Comparison of ENCODE assay signal across 10 cellular contexts in the genomic region with DNA sequence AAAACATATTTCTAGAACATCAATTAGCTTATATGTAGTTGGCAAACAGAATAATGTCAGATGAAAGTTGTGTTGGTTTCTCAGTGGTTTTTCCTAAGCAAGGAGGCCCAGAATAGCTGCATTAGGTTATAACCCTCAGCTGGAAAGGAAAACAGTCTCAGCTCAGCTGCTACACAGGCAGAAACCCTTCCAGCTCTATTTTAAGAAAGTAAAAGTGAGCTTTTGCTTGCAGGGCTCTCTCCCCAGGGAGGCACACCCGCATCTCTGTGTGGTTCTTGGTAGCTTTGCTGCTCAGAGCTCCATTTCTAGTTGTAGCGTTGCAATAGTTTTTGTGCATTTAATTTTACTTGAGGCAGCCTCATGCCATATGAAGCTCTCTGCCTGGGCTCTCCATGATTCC. TPM values are rescaled to one million over a fixed set of nuclear protein-coding genes. Genes with fewer than 3 reads are reported as not detected.
A peak's percentile ranks its signal among the peaks of the same experiment; 100 is the strongest.
DNase-seq lines count a peak whose midpoint lies in the region; ATAC-seq and TF ChIP-seq lines count a peak whose summit lies in the region.
"Had no signal": no experiment of that assay in that cellular context is flagged by ENCODE, and none has a peak within 500 bp of the region (broad histone marks: within the 10 kb centered on the region; RNA-seq: fewer than 3 reads in every experiment).

No MANE protein-coding gene starts in this region.

- no peaks in the 10 kb centered on the region for H3K27me3 ChIP-seq in BLaER1 treated with 17β-estradiol and CSF1 and Interleukin-3, amounts not matched to agents 10 nM and 100 nM
- no peaks in the 10 kb centered on the region for H3K27me3 ChIP-seq in mammary epithelial cell (ENCODE audit: insufficient read depth, low read length)

- peak; percentile 12 for DNase-seq in iris pigment epithelial cell (ENCODE audit: low read depth)
- DNase-seq in SKM-1 treated with dmso at 0.1 percent for 144 hours (lab: John Stamatoyannopoulos, UW; ENCODE audit: unreplicated experiment) = no peak
- no peak for DNase-seq in mammary epithelial cell
- no peak for DNase-seq in 8988T
- no peak for DNase-seq in NCI-H226
- DNase-seq: NCI-H1436 treated with DMSO at 0.1 percent for 48 hours had no signal

- intact Hi-C loops in mammary epithelial cell (cut with micrococcal nuclease) = no loop called here

- no peak overlapping the region for H2AFZ ChIP-seq in mammary epithelial cell (ENCODE audit: low read depth, low read length)

- H3K9me3 Mint-ChIP-seq in IgD-negative memory B cell = no peaks in the 10 kb centered on the region

- in situ Hi-C loops in mammary epithelial cell (cut with MboI; ENCODE audit: low sequenced_read_pairs in 2 of 2) = no loop called here

- peaks cover 37 to 52% (median 49%) of the 10 kb centered on the region in 10 experiments for H3K4me1 ChIP-seq in BLaER1 treated with 17β-estradiol and CSF1 and Interleukin-3, amounts not matched to agents 10 nM and 100 nM
- no peaks in the 10 kb centered on the region for H3K4me1 ChIP-seq in mammary epithelial cell (ENCODE audit: insufficient read depth, low read length)

- dilution Hi-C loops in mammary epithelial cell (cut with HindIII; ENCODE audit: low sequenced_read_pairs) = no loop called here

- H3K9ac ChIP-seq in BLaER1 treated with 17β-estradiol and CSF1 and Interleukin-3, amounts not matched to agents 10 nM and 100 nM = peak overlapping the region; percentile 3 to 55 (median 29); a peak in 9 of 22 replicates
- H3K9ac ChIP-seq in mammary epithelial cell (ENCODE audit: insufficient read depth, low read length) = no peak overlapping the region

- no peaks in the 10 kb centered on the region for H3K79me2 ChIP-seq in mammary epithelial cell (ENCODE audit: insufficient read depth, low read length)

- ATAC-seq in GM21528 (IDR thresholded peaks at IDR 0.05; ENCODE audit: low FRiP score, unreplicated experiment) = peak; percentile 91

- peak overlapping the region; percentile 71 to 92 (median 86) for H3K4me3 Mint-ChIP-seq in IgD-negative memory B cell

- H3K36me3 ChIP-seq in BLaER1 treated with 17β-estradiol and CSF1 and Interleukin-3, amounts not matched to agents 10 nM and 100 nM = peaks cover 32 to 74% (median 51%) of the 10 kb centered on the region in 11 experiments
- H3K36me3 ChIP-seq in mammary epithelial cell (ENCODE audit: insufficient read depth, low read length) = peaks cover 16% of the 10 kb centered on the region

- BruUV-seq in mammary epithelial cell (replicated peaks; lab: Mats Ljungman, UMichigan) = no TSS peak

- TF ChIP-seq CTCF in mammary epithelial cell (conservative IDR thresholded peaks at IDR 0.05 in 1 of 2, IDR thresholded peaks at IDR 0.05 in 1 of 2; ENCODE audit: extremely low read depth in 1 of 2, insufficient read depth in 1 of 2, low read depth in 1 of 2, low read length in 2 of 2) = no peak

- H3K36me3 Mint-ChIP-seq in IgD-negative memory B cell = peaks cover 25% of the 10 kb centered on the region

- peaks cover 0 to 18% (median 3%) of the 10 kb centered on the region in 11 experiments; a peak in 5 of 22 replicates for H4K20me1 ChIP-seq in BLaER1 treated with 17β-estradiol and CSF1 and Interleukin-3, amounts not matched to agents 10 nM and 100 nM
- no peaks in the 10 kb centered on the region for H4K20me1 ChIP-seq in mammary epithelial cell (ENCODE audit: insufficient read depth, low read length)

- peak overlapping the region; percentile 21 to 85 (median 67); a peak in 20 of 22 replicates for H3K4me2 ChIP-seq in BLaER1 treated with 17β-estradiol and CSF1 and Interleukin-3, amounts not matched to agents 10 nM and 100 nM
- H3K4me2 ChIP-seq in mammary epithelial cell (ENCODE audit: insufficient read depth, low read depth, low read length) = no peak overlapping the region

- H3K4me1 Mint-ChIP-seq in IgD-negative memory B cell = peaks cover 38 to 44% (median 41%) of the 10 kb centered on the region in 3 donors

- H3K9me3 ChIP-seq in BLaER1 treated with 17β-estradiol and CSF1 and Interleukin-3, amounts not matched to agents 10 nM and 100 nM (replicated peaks in 1 of 11) = peaks cover 0 to 24% (median 5%) of the 10 kb centered on the region in 11 experiments; a peak in 8 of 22 replicates
- no peaks in the 10 kb centered on the region for H3K9me3 ChIP-seq in mammary epithelial cell (replicated peaks; ENCODE audit: insufficient read depth, low read length)

- CTCF ChIA-PET in mammary epithelial cell (lab: Charles Lee; ENCODE audit: low non-redundant PET) = no interaction called here

- peak overlapping the region in 5 of 10 experiments; percentile 0 to 29 (median 22); a peak in 6 of 20 replicates for H3K4me3 ChIP-seq in BLaER1 treated with 17β-estradiol and CSF1 and Interleukin-3, amounts not matched to agents 10 nM and 100 nM
- H3K4me3 ChIP-seq in mammary epithelial cell (replicated peaks in 1 of 3; ENCODE audit: insufficient read depth in 1 of 3, low read depth in 2 of 3, low read length in 3 of 3) = no peak overlapping the region
- H3K4me3 ChIP-seq: skin epidermis had no signal

- no peaks in the 10 kb centered on the region for H3K27me3 Mint-ChIP-seq in IgD-negative memory B cell

- peak overlapping the region in 8 of 11 experiments; percentile 2 to 68 (median 44); a peak in 13 of 22 replicates for H3K27ac ChIP-seq in BLaER1 treated with 17β-estradiol and CSF1 and Interleukin-3, amounts not matched to agents 10 nM and 100 nM
- no peak overlapping the region for H3K27ac ChIP-seq in mammary epithelial cell (ENCODE audit: insufficient read depth, low read depth, low read length)

- 73% methylated on average over 2 of the region's 2 CpGs for WGBS in mammary epithelial cell (ENCODE audit: low coverage, missing lambda C conversion rate)

- peak overlapping the region; percentile 77 to 93 (median 83) for H3K27ac Mint-ChIP-seq in IgD-negative memory B cell

RNA-seq across cellular contexts. Expression of a gene that starts 54.6 kb away (rescaled TPM):
- polyA plus RNA-seq in IgD-negative memory B cell = 15.5 TPM
- 10 to 100 TPM; 31.9 to 44.2 TPM for total RNA-seq in mammary epithelial cell
- 11.8 TPM for polyA plus RNA-seq in mammary epithelial cell
- polyA minus RNA-seq in mammary epithelial cell = 24.4 TPM
